In genomic region chr19:39970674-39971379, GRCh38 we compare ENCODE assay signal across 1 cellular context.
TF ChIP-seq lines count a peak whose summit lies in the region.

Gene PSMC4 (plus strand): TSS chr19:39971165. CDS start chr19:39971203, 38 bp downstream.

TF ChIP-seq in HepG2, 621 proteins besides CTCF, POLR2A, EP300 and RAD21 (continued from another document and continues in another):
- TF ChIP-seq, protein P1, sequence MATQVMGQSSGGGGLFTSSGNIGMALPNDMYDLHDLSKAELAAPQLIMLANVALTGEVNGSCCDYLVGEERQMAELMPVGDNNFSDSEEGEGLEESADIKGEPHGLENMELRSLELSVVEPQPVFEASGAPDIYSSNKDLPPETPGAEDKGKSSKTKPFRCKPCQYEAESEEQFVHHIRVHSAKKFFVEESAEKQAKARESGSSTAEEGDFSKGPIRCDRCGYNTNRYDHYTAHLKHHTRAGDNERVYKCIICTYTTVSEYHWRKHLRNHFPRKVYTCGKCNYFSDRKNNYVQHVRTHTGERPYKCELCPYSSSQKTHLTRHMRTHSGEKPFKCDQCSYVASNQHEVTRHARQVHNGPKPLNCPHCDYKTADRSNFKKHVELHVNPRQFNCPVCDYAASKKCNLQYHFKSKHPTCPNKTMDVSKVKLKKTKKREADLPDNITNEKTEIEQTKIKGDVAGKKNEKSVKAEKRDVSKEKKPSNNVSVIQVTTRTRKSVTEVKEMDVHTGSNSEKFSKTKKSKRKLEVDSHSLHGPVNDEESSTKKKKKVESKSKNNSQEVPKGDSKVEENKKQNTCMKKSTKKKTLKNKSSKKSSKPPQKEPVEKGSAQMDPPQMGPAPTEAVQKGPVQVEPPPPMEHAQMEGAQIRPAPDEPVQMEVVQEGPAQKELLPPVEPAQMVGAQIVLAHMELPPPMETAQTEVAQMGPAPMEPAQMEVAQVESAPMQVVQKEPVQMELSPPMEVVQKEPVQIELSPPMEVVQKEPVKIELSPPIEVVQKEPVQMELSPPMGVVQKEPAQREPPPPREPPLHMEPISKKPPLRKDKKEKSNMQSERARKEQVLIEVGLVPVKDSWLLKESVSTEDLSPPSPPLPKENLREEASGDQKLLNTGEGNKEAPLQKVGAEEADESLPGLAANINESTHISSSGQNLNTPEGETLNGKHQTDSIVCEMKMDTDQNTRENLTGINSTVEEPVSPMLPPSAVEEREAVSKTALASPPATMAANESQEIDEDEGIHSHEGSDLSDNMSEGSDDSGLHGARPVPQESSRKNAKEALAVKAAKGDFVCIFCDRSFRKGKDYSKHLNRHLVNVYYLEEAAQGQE (IDR thresholded peaks at IDR 0.05; ENCODE audit: borderline replicate concordance in 1 of 2, low read depth in 1 of 2, low read length in 2 of 2), result peak in 1 of 2 experiments; percentile 59; a peak in 1 of 4 replicates
- TF ChIP-seq RNF2 (conservative IDR thresholded peaks at IDR 0.05; ENCODE audit: low read depth) (no peak; the same call in 1 of the 2 replicates), ZNF280D (CRISPR knock-in tag; IDR thresholded peaks at IDR 0.05) (no peak), SSRP1 (CRISPR knock-in tag; IDR thresholded peaks at IDR 0.05) (no peak), ZFP1 (CRISPR knock-in tag; IDR thresholded peaks at IDR 0.05) (0 out of 2 replicates have a peak, but pooled peaks have one; percentile 77), RXRB (CRISPR knock-in tag; IDR thresholded peaks at IDR 0.05; ENCODE audit: borderline replicate concordance) (peak; percentile 76), MIER3 (CRISPR knock-in tag; IDR thresholded peaks at IDR 0.05; ENCODE audit: borderline replicate concordance) (peak; percentile 96), REL (CRISPR knock-in tag; conservative IDR thresholded peaks at IDR 0.05) (no peak; the same call in 1 of the 2 replicates), ZNF224 (CRISPR knock-in tag; IDR thresholded peaks at IDR 0.05) (no peak), ZNF678 (CRISPR knock-in tag; IDR thresholded peaks at IDR 0.05) (no peak), ZSCAN20 (CRISPR knock-in tag; IDR thresholded peaks at IDR 0.05; ENCODE audit: borderline replicate concordance) (peak; percentile 75), NBN (conservative IDR thresholded peaks at IDR 0.05) (no peak), SMAD3 (CRISPR knock-in tag; IDR thresholded peaks at IDR 0.05) (peak; percentile 89), ARID2 (CRISPR knock-in tag; IDR thresholded peaks at IDR 0.05; ENCODE audit: borderline replicate concordance) (no peak), JDP2 (CRISPR knock-in tag; IDR thresholded peaks at IDR 0.05; ENCODE audit: borderline replicate concordance) (no peak), ZNF646 (CRISPR knock-in tag; IDR thresholded peaks at IDR 0.05) (no peak), USF2 (IDR thresholded peaks at IDR 0.05; ENCODE audit: low read depth, low read length) (no peak), USF2 (CRISPR knock-in tag; IDR thresholded peaks at IDR 0.05; ENCODE audit: borderline replicate concordance) (no peak), ERF (CRISPR knock-in tag; IDR thresholded peaks at IDR 0.05) (peak; percentile 97), JUNB (CRISPR knock-in tag; IDR thresholded peaks at IDR 0.05; ENCODE audit: borderline replicate concordance) (no peak)
- TF ChIP-seq, protein P2, sequence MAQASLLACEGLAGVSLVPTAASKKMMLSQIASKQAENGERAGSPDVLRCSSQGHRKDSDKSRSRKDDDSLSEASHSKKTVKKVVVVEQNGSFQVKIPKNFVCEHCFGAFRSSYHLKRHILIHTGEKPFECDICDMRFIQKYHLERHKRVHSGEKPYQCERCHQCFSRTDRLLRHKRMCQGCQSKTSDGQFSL (CRISPR knock-in tag; IDR thresholded peaks at IDR 0.05), result 0 out of 2 replicates have a peak, but pooled peaks have one; percentile 38
- TF ChIP-seq, protein P3, sequence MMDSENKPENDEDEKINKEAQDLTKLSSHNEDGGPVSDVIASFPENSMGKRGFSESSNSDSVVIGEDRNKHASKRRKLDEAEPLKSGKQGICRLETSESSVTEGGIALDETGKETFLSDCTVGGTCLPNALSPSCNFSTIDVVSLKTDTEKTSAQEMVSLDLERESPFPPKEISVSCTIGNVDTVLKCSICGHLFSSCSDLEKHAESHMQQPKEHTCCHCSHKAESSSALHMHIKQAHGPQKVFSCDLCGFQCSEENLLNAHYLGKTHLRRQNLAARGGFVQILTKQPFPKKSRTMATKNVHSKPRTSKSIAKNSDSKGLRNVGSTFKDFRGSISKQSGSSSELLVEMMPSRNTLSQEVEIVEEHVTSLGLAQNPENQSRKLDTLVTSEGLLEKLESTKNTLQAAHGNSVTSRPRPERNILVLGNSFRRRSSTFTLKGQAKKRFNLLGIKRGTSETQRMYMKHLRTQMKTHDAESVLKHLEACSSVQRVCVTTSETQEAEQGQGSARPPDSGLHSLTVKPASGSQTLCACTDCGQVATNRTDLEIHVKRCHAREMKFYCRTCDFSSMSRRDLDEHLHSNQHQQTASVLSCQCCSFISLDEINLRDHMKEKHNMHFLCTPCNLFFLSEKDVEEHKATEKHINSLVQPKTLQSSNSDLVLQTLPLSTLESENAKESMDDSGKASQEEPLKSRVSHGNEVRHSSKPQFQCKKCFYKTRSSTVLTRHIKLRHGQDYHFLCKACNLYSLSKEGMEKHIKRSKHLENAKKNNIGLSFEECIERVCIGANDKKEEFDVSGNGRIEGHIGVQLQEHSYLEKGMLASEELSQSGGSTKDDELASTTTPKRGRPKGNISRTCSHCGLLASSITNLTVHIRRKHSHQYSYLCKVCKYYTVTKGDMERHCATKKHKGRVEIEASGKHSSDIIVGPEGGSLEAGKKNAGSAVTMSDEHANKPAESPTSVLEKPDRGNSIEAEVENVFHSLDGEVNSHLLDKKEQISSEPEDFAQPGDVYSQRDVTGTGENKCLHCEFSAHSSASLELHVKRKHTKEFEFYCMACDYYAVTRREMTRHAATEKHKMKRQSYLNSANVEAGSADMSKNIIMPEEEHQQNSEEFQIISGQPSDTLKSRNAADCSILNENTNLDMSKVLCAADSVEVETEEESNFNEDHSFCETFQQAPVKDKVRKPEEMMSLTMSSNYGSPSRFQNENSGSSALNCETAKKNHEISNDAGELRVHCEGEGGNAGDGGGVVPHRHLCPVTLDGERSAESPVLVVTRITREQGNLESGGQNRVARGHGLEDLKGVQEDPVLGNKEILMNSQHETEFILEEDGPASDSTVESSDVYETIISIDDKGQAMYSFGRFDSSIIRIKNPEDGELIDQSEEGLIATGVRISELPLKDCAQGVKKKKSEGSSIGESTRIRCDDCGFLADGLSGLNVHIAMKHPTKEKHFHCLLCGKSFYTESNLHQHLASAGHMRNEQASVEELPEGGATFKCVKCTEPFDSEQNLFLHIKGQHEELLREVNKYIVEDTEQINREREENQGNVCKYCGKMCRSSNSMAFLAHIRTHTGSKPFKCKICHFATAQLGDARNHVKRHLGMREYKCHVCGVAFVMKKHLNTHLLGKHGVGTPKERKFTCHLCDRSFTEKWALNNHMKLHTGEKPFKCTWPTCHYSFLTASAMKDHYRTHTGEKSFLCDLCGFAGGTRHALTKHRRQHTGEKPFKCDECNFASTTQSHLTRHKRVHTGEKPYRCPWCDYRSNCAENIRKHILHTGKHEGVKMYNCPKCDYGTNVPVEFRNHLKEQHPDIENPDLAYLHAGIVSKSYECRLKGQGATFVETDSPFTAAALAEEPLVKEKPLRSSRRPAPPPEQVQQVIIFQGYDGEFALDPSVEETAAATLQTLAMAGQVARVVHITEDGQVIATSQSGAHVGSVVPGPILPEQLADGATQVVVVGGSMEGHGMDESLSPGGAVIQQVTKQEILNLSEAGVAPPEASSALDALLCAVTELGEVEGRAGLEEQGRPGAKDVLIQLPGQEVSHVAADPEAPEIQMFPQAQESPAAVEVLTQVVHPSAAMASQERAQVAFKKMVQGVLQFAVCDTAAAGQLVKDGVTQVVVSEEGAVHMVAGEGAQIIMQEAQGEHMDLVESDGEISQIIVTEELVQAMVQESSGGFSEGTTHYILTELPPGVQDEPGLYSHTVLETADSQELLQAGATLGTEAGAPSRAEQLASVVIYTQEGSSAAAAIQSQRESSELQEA (CRISPR knock-in tag; IDR thresholded peaks at IDR 0.05; ENCODE audit: not compliant biosample characterization), result no peak
- TF ChIP-seq, protein P4, sequence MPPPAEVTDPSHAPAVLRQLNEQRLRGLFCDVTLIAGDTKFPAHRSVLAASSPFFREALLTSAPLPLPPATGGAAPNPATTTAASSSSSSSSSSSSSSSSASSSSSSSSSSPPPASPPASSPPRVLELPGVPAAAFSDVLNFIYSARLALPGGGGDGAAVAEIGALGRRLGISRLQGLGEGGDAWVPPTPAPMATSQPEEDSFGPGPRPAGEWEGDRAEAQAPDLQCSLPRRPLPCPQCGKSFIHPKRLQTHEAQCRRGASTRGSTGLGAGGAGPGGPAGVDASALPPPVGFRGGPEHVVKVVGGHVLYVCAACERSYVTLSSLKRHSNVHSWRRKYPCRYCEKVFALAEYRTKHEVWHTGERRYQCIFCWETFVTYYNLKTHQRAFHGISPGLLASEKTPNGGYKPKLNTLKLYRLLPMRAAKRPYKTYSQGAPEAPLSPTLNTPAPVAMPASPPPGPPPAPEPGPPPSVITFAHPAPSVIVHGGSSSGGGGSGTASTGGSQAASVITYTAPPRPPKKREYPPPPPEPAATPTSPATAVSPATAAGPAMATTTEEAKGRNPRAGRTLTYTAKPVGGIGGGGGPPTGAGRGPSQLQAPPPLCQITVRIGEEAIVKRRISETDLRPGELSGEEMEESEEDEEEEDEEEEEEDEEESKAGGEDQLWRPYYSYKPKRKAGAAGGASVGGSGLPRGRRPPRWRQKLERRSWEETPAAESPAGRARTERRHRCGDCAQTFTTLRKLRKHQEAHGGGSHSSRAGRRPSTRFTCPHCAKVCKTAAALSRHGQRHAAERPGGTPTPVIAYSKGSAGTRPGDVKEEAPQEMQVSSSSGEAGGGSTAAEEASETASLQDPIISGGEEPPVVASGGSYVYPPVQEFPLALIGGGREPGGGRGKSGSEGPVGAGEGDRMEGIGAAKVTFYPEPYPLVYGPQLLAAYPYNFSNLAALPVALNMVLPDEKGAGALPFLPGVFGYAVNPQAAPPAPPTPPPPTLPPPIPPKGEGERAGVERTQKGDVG (CRISPR knock-in tag; IDR thresholded peaks at IDR 0.05; ENCODE audit: borderline replicate concordance), result peak; percentile 98
